In genomic region chr17:40707720-40708119, GRCh38 we compare ENCODE assay signal across 16 cellular contexts. TPM values are rescaled to one million over a fixed set of nuclear protein-coding genes. Genes with fewer than 3 reads are reported as not detected.
DNase-seq lines count a peak whose midpoint lies in the region; ATAC-seq and TF ChIP-seq lines count a peak whose summit lies in the region.
"Had no signal": no experiment of that assay in that cellular context is flagged by ENCODE, and none has a peak within 500 bp of the region (broad histone marks: within the 10 kb centered on the region; RNA-seq: fewer than 3 reads in every experiment).

No MANE protein-coding gene starts in this region.

- H3K27me3 ChIP-seq in adipocyte (replicated peaks; ENCODE audit: control insufficient read depth, insufficient read depth, low read length) (no peaks in the 10 kb centered on the region), heart right ventricle (peaks cover 0 to 22% (median 3%) of the 10 kb centered on the region in 7 donors), A673 (replicated peaks; ENCODE audit: insufficient read depth, low read depth, low read length, poor library complexity) (no peaks in the 10 kb centered on the region)

- intact Hi-C loops in Calu3 (cut with micrococcal nuclease; ENCODE audit: unreplicated experiment) = no loop called here
- intact Hi-C loops in heart right ventricle (cut with DNase I) = no loop called here
- intact Hi-C loops in A673 (cut with micrococcal nuclease; ENCODE audit: unreplicated experiment) = no loop called here

- H3K27me3 Mint-ChIP-seq in Calu3 (ENCODE audit: unreplicated experiment) = peaks cover 14% of the 10 kb centered on the region

- H3K9me3 Mint-ChIP-seq in Calu3 (ENCODE audit: low read depth, unreplicated experiment) = no peaks in the 10 kb centered on the region
- H3K9me3 Mint-ChIP-seq: activated naive CD4-positive, alpha-beta T cell treated with anti-CD3 and anti-CD28 coated beads, Interleukin-2, amount 10 ng/mL, durations not matched to agents 7 days and 5 days; T-helper 2 cell treated with Interferon-gamma antibody and Interleukin-4, amounts not matched to agents 5 μg/mL and 100 μg/mL, for 36 hours had no signal

- H3K4me1 Mint-ChIP-seq in Calu3 (ENCODE audit: low read depth, unreplicated experiment) = peaks cover 36% of the 10 kb centered on the region
- H3K4me1 Mint-ChIP-seq: activated naive CD4-positive, alpha-beta T cell treated with anti-CD3 and anti-CD28 coated beads, Interleukin-2, amount 10 ng/mL, durations not matched to agents 7 days and 5 days had no signal

- peak overlapping the region; percentile 14 for H3K27ac Mint-ChIP-seq in Calu3 (ENCODE audit: unreplicated experiment)
- H3K27ac Mint-ChIP-seq: activated CD8-positive, alpha-beta T cell treated with anti-CD3 and anti-CD28 coated beads, Interleukin-2, amount 10 ng/mL, durations not matched to agents 7 days and 5 days; activated naive CD4-positive, alpha-beta T cell treated with anti-CD3 and anti-CD28 coated beads, Interleukin-2, amount 10 ng/mL, durations not matched to agents 7 days and 5 days; T-helper 2 cell treated with Interferon-gamma antibody and Interleukin-4, amounts not matched to agents 5 μg/mL and 100 μg/mL, for 36 hours had no signal

- H3K4me1 ChIP-seq in adipocyte (ENCODE audit: control insufficient read depth, insufficient read depth, low read length) = peaks cover 20% of the 10 kb centered on the region
- H3K4me1 ChIP-seq in heart right ventricle = peaks cover 0 to 13% (median 0%) of the 10 kb centered on the region in 9 donors
- no peaks in the 10 kb centered on the region for H3K4me1 ChIP-seq in A673 (ENCODE audit: insufficient read depth, low read length, poor library complexity, severe bottlenecking)

- H3K9ac ChIP-seq in adipocyte (ENCODE audit: low read length) = peak overlapping the region; percentile 14

- in situ Hi-C loops in ACHN (cut with HindIII; ENCODE audit: low pct_ligation_motif_present, low pct_unique_long_range_greater_than_20kb, low sequenced_read_pairs) = no loop called here

- ATAC-seq in heart right ventricle = peak in 7 of 8 donors; percentile 51 to 93 (median 62)
- ATAC-seq: activated CD8-positive, alpha-beta T cell treated with anti-CD3 and anti-CD28 coated beads, Interleukin-2, amount 10 ng/mL, durations not matched to agents 7 days and 5 days; K562 had no signal

- H3K9me3 ChIP-seq in adipocyte (ENCODE audit: control insufficient read depth, low read length) = no peaks in the 10 kb centered on the region
- H3K9me3 ChIP-seq in heart right ventricle = no peaks in the 10 kb centered on the region
- no peaks in the 10 kb centered on the region for H3K9me3 ChIP-seq in A673 (ENCODE audit: low read depth, low read length, poor library complexity, severe bottlenecking)

- DNase-seq in Calu3 = peak; percentile 92
- DNase-seq in adipocyte (ENCODE audit: low read depth) = no peak
- DNase-seq in heart right ventricle = peak; percentile 18 to 23
- DNase-seq in renal cortical epithelial cell (ENCODE audit: low read depth) = peak; percentile 80
- DNase-seq in A673 (ENCODE audit: low spot score) = no peak
- no peak for DNase-seq in ACHN
- no peak for DNase-seq in NCI-H524 treated with DMSO at 0.1 percent for 48 hours (lab: John Stamatoyannopoulos, UW)
- DNase-seq in T-helper 1 cell = no peak
- DNase-seq: activated CD8-positive, alpha-beta T cell treated with anti-CD3 and anti-CD28 coated beads, Interleukin-2, amount 10 ng/mL, durations not matched to agents 7 days and 5 days; activated naive CD4-positive, alpha-beta T cell treated with anti-CD3 and anti-CD28 coated beads, Interleukin-2, amount 10 ng/mL, durations not matched to agents 7 days and 5 days; AML-193; NCI-H2081; OCI-M1 had no signal

- H3K4me3 ChIP-seq in adipocyte (ENCODE audit: low read length) (no peak overlapping the region), heart right ventricle (no peak overlapping the region), A673 (ENCODE audit: low read depth, low read length, poor library complexity, severe bottlenecking) (no peak overlapping the region)
- H3K4me3 ChIP-seq: K562, skin epidermis had no signal

- BruUV-seq in Calu3 (replicated peaks; lab: Mats Ljungman, UMichigan) = no TSS peak
- BruUV-seq in A673 (replicated peaks; lab: Mats Ljungman, UMichigan) = no TSS peak

- POLR2A ChIA-PET in A673 (lab: Charles Lee; ENCODE audit: low non-redundant PET) = no interaction called here

- H3K36me3 ChIP-seq in adipocyte (ENCODE audit: control insufficient read depth, insufficient read depth, low read length, severe bottlenecking) = no peaks in the 10 kb centered on the region
- no peaks in the 10 kb centered on the region for H3K36me3 ChIP-seq in heart right ventricle
- H3K36me3 ChIP-seq in A673 (ENCODE audit: insufficient read depth, low read length, poor library complexity, severe bottlenecking) = no peaks in the 10 kb centered on the region

- CTCF ChIA-PET in Calu3 (lab: Charles Lee) (interaction anchor here (0.5 to 9.8 kb wide), 21 partner anchors 11 to 1089 kb away, joined by 3 to 205 read pairs (median 4); no protein-coding TSS in a partner anchor), A673 (lab: Charles Lee) (no interaction called here)

- H3K27ac ChIP-seq in heart right ventricle = peak overlapping the region in 4 of 10 donors; percentile 2 to 44 (median 37)
- H3K27ac ChIP-seq in A673 (ENCODE audit: low read depth, low read length, poor library complexity, severe bottlenecking) = no peak overlapping the region

- no peak for TF ChIP-seq CTCF in Calu3 (IDR thresholded peaks at IDR 0.05; ENCODE audit: unreplicated experiment)
- TF ChIP-seq CTCF in heart right ventricle (IDR thresholded peaks at IDR 0.05) = no peak
- TF ChIP-seq CTCF in A673 (conservative IDR thresholded peaks at IDR 0.05; ENCODE audit: low read depth, low read length) = no peak

- 52 to 55% methylated on average over 7 of the region's 7 CpGs for WGBS in heart right ventricle, 2 donors

- no peak overlapping the region for H3K4me3 Mint-ChIP-seq in Calu3 (ENCODE audit: low read depth, unreplicated experiment)
- H3K4me3 Mint-ChIP-seq: activated CD8-positive, alpha-beta T cell treated with anti-CD3 and anti-CD28 coated beads, Interleukin-2, amount 10 ng/mL, durations not matched to agents 7 days and 5 days; activated naive CD4-positive, alpha-beta T cell treated with anti-CD3 and anti-CD28 coated beads, Interleukin-2, amount 10 ng/mL, durations not matched to agents 7 days and 5 days; T-helper 2 cell treated with Interferon-gamma antibody and Interleukin-4, amounts not matched to agents 5 μg/mL and 100 μg/mL, for 36 hours had no signal

- no peaks in the 10 kb centered on the region for H3K36me3 Mint-ChIP-seq in Calu3 (ENCODE audit: insufficient read depth, unreplicated experiment)
- H3K36me3 Mint-ChIP-seq: activated naive CD4-positive, alpha-beta T cell treated with anti-CD3 and anti-CD28 coated beads, Interleukin-2, amount 10 ng/mL, durations not matched to agents 7 days and 5 days had no signal

RNA-seq across cellular contexts. Expression of gene KRT24, which starts 4.2 kb away (rescaled TPM):
- 2.0 and 2.4 TPM in 2 replicates for total RNA-seq in Calu3 (2022)
- total RNA-seq in heart right ventricle = not detected
- not detected for polyA plus RNA-seq in heart right ventricle
- total RNA-seq in renal cortical epithelial cell = not detected in 2 replicates
- total RNA-seq in A673 (2021) = not detected in 2 replicates
- total RNA-seq: activated CD8-positive, alpha-beta T cell treated with anti-CD3 and anti-CD28 coated beads, Interleukin-2, amount 10 ng/mL, durations not matched to agents 7 days and 5 days; K562 had no signal
- polyA plus RNA-seq: K562 had no signal

RNA-seq across cellular contexts. Expression of gene KRT222, which starts 42.7 kb away (rescaled TPM):
- total RNA-seq in Calu3 (2022) (not detected in 2 replicates), heart right ventricle (under 1 TPM in 3 of 10 donors, not detected in 7; 0.12 to 0.57 (median 0.21) TPM), renal cortical epithelial cell (1.7 and 10.9 TPM in 2 replicates), A673 (2021) (not detected in 2 replicates)
- polyA plus RNA-seq in heart right ventricle = under 1 TPM; 0.07 to 0.22 TPM
- total RNA-seq: activated CD8-positive, alpha-beta T cell treated with anti-CD3 and anti-CD28 coated beads, Interleukin-2, amount 10 ng/mL, durations not matched to agents 7 days and 5 days had no signal

RNA-seq across cellular contexts. Expression of gene KRT25, which starts 47.4 kb away (rescaled TPM):
- total RNA-seq in Calu3 (2022) = not detected in 2 replicates
- not detected for total RNA-seq in heart right ventricle
- polyA plus RNA-seq in heart right ventricle = not detected
- total RNA-seq in renal cortical epithelial cell = not detected in 2 replicates
- 0.28 and 0.42 TPM in 2 replicates for total RNA-seq in A673 (2021)
- total RNA-seq: activated CD8-positive, alpha-beta T cell treated with anti-CD3 and anti-CD28 coated beads, Interleukin-2, amount 10 ng/mL, durations not matched to agents 7 days and 5 days; K562 had no signal
- polyA plus RNA-seq: K562 had no signal

Comparison
In these comparisons a context has a peak if more than half of its experiments do, and no peak if none do; other contexts are left out.
1. DNase-seq: peak in Calu3 (single experiment), heart right ventricle (2 of 2) and renal cortical epithelial cell (single experiment); none in adipocyte (single experiment), A673 (single experiment), ACHN (single experiment), NCI-H524 treated with DMSO at 0.1 percent for 48 hours (single experiment) and T-helper 1 cell (0 of 5).